In the genomic region with DNA sequence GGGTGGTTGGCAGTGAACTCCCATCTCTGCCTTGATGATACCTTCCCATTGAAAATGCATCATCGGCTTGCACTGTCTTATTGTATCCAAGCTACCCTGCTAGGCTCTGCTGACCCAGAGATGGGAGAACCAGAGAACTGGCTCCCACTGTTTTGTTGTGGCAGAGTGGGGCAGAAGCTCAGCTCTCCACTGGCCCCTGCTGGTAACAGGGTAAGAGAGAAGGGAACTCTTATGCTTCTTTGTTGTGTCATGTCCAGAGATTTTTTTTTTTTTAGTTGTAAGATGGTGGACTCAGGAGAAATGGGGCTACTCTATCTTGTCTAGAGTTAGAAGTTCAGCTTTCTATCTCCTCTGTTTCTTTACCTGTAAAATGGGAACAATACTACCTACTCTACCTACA, we compare ENCODE assay signal across 1 cellular context.
TF ChIP-seq lines count a peak whose summit lies in the region.

No MANE protein-coding gene starts in this region.

TF ChIP-seq in WTC11, 78 proteins besides CTCF, POLR2A, EP300 and RAD21 (continued from another document):
- TF ChIP-seq, protein P1, sequence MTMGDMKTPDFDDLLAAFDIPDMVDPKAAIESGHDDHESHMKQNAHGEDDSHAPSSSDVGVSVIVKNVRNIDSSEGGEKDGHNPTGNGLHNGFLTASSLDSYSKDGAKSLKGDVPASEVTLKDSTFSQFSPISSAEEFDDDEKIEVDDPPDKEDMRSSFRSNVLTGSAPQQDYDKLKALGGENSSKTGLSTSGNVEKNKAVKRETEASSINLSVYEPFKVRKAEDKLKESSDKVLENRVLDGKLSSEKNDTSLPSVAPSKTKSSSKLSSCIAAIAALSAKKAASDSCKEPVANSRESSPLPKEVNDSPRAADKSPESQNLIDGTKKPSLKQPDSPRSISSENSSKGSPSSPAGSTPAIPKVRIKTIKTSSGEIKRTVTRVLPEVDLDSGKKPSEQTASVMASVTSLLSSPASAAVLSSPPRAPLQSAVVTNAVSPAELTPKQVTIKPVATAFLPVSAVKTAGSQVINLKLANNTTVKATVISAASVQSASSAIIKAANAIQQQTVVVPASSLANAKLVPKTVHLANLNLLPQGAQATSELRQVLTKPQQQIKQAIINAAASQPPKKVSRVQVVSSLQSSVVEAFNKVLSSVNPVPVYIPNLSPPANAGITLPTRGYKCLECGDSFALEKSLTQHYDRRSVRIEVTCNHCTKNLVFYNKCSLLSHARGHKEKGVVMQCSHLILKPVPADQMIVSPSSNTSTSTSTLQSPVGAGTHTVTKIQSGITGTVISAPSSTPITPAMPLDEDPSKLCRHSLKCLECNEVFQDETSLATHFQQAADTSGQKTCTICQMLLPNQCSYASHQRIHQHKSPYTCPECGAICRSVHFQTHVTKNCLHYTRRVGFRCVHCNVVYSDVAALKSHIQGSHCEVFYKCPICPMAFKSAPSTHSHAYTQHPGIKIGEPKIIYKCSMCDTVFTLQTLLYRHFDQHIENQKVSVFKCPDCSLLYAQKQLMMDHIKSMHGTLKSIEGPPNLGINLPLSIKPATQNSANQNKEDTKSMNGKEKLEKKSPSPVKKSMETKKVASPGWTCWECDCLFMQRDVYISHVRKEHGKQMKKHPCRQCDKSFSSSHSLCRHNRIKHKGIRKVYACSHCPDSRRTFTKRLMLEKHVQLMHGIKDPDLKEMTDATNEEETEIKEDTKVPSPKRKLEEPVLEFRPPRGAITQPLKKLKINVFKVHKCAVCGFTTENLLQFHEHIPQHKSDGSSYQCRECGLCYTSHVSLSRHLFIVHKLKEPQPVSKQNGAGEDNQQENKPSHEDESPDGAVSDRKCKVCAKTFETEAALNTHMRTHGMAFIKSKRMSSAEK (CRISPR knock-in tag; IDR thresholded peaks at IDR 0.05; ENCODE audit: borderline replicate concordance): no peak
- TF ChIP-seq, protein P2, sequence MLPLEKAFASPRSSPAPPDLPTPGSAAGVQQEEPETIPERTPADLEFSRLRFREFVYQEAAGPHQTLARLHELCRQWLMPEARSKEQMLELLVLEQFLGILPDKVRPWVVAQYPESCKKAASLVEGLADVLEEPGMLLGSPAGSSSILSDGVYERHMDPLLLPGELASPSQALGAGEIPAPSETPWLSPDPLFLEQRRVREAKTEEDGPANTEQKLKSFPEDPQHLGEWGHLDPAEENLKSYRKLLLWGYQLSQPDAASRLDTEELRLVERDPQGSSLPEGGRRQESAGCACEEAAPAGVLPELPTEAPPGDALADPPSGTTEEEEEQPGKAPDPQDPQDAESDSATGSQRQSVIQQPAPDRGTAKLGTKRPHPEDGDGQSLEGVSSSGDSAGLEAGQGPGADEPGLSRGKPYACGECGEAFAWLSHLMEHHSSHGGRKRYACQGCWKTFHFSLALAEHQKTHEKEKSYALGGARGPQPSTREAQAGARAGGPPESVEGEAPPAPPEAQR (CRISPR knock-in tag; IDR thresholded peaks at IDR 0.05): no peak
- TF ChIP-seq, protein P3, sequence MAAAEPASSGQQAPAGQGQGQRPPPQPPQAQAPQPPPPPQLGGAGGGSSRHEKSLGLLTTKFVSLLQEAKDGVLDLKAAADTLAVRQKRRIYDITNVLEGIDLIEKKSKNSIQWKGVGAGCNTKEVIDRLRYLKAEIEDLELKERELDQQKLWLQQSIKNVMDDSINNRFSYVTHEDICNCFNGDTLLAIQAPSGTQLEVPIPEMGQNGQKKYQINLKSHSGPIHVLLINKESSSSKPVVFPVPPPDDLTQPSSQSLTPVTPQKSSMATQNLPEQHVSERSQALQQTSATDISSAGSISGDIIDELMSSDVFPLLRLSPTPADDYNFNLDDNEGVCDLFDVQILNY (CRISPR knock-in tag; IDR thresholded peaks at IDR 0.05): no peak
- TF ChIP-seq, protein P4, sequence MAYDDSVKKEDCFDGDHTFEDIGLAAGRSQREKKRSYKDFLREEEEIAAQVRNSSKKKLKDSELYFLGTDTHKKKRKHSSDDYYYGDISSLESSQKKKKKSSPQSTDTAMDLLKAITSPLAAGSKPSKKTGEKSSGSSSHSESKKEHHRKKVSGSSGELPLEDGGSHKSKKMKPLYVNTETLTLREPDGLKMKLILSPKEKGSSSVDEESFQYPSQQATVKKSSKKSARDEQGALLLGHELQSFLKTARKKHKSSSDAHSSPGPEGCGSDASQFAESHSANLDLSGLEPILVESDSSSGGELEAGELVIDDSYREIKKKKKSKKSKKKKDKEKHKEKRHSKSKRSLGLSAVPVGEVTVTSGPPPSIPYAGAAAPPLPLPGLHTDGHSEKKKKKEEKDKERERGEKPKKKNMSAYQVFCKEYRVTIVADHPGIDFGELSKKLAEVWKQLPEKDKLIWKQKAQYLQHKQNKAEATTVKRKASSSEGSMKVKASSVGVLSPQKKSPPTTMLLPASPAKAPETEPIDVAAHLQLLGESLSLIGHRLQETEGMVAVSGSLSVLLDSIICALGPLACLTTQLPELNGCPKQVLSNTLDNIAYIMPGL (CRISPR knock-in tag; IDR thresholded peaks at IDR 0.05): no peak
- TF ChIP-seq, protein P5, sequence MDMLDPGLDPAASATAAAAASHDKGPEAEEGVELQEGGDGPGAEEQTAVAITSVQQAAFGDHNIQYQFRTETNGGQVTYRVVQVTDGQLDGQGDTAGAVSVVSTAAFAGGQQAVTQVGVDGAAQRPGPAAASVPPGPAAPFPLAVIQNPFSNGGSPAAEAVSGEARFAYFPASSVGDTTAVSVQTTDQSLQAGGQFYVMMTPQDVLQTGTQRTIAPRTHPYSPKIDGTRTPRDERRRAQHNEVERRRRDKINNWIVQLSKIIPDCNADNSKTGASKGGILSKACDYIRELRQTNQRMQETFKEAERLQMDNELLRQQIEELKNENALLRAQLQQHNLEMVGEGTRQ (CRISPR knock-in tag; IDR thresholded peaks at IDR 0.05): no peak
- TF ChIP-seq JUN (CRISPR knock-in tag; IDR thresholded peaks at IDR 0.05): no peak
- TF ChIP-seq, protein P6, sequence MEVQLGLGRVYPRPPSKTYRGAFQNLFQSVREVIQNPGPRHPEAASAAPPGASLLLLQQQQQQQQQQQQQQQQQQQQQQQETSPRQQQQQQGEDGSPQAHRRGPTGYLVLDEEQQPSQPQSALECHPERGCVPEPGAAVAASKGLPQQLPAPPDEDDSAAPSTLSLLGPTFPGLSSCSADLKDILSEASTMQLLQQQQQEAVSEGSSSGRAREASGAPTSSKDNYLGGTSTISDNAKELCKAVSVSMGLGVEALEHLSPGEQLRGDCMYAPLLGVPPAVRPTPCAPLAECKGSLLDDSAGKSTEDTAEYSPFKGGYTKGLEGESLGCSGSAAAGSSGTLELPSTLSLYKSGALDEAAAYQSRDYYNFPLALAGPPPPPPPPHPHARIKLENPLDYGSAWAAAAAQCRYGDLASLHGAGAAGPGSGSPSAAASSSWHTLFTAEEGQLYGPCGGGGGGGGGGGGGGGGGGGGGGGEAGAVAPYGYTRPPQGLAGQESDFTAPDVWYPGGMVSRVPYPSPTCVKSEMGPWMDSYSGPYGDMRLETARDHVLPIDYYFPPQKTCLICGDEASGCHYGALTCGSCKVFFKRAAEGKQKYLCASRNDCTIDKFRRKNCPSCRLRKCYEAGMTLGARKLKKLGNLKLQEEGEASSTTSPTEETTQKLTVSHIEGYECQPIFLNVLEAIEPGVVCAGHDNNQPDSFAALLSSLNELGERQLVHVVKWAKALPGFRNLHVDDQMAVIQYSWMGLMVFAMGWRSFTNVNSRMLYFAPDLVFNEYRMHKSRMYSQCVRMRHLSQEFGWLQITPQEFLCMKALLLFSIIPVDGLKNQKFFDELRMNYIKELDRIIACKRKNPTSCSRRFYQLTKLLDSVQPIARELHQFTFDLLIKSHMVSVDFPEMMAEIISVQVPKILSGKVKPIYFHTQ (CRISPR knock-in tag; IDR thresholded peaks at IDR 0.05): no peak
- no peak for TF ChIP-seq NR1H2 (CRISPR knock-in tag; IDR thresholded peaks at IDR 0.05)
- no peak for TF ChIP-seq TEAD1 (CRISPR knock-in tag; IDR thresholded peaks at IDR 0.05)
- TF ChIP-seq SMAD3 (CRISPR knock-in tag; IDR thresholded peaks at IDR 0.05; ENCODE audit: borderline replicate concordance): no peak
- TF ChIP-seq, protein P7, sequence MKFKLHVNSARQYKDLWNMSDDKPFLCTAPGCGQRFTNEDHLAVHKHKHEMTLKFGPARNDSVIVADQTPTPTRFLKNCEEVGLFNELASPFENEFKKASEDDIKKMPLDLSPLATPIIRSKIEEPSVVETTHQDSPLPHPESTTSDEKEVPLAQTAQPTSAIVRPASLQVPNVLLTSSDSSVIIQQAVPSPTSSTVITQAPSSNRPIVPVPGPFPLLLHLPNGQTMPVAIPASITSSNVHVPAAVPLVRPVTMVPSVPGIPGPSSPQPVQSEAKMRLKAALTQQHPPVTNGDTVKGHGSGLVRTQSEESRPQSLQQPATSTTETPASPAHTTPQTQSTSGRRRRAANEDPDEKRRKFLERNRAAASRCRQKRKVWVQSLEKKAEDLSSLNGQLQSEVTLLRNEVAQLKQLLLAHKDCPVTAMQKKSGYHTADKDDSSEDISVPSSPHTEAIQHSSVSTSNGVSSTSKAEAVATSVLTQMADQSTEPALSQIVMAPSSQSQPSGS (CRISPR knock-in tag; IDR thresholded peaks at IDR 0.05; ENCODE audit: borderline replicate concordance, low read depth): no peak
- no peak for TF ChIP-seq FOXJ3 (CRISPR knock-in tag; IDR thresholded peaks at IDR 0.05; ENCODE audit: borderline replicate concordance)
- TF ChIP-seq, protein P8, sequence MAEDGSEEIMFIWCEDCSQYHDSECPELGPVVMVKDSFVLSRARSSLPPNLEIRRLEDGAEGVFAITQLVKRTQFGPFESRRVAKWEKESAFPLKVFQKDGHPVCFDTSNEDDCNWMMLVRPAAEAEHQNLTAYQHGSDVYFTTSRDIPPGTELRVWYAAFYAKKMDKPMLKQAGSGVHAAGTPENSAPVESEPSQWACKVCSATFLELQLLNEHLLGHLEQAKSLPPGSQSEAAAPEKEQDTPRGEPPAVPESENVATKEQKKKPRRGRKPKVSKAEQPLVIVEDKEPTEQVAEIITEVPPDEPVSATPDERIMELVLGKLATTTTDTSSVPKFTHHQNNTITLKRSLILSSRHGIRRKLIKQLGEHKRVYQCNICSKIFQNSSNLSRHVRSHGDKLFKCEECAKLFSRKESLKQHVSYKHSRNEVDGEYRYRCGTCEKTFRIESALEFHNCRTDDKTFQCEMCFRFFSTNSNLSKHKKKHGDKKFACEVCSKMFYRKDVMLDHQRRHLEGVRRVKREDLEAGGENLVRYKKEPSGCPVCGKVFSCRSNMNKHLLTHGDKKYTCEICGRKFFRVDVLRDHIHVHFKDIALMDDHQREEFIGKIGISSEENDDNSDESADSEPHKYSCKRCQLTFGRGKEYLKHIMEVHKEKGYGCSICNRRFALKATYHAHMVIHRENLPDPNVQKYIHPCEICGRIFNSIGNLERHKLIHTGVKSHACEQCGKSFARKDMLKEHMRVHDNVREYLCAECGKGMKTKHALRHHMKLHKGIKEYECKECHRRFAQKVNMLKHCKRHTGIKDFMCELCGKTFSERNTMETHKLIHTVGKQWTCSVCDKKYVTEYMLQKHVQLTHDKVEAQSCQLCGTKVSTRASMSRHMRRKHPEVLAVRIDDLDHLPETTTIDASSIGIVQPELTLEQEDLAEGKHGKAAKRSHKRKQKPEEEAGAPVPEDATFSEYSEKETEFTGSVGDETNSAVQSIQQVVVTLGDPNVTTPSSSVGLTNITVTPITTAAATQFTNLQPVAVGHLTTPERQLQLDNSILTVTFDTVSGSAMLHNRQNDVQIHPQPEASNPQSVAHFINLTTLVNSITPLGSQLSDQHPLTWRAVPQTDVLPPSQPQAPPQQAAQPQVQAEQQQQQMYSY (CRISPR knock-in tag; IDR thresholded peaks at IDR 0.05): no peak
